8 cellular contexts compared by ENCODE assay signal in the genomic region with DNA sequence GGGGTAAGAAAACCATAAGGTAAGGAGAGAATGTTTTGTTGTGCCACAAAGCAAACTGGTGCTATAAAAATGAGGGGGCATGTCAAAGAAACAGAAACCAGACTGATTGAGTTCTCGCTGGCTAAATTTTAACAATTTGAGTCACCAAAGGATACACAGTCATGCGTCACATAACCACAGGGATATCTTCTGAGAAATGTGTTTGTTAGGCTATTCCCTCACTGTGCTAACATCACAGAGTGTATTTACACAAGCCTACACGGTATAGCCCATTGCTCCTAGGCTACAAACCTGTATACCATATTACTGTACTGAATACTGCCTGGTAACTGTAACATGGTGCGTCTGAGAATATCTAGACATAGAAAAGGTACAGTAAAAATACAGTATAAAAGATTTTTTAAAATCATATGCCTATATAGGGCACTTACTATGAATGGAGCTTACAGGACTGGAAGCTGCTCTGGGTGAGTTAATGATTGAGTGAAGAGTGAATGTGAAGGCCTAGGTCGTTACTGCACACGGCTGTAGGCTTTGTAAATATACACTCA. TPM values are rescaled to one million over a fixed set of nuclear protein-coding genes. Genes with fewer than 3 reads are reported as not detected.
A peak's percentile ranks its signal among the peaks of the same experiment; 100 is the strongest.
DNase-seq lines count a peak whose midpoint lies in the region; ATAC-seq and TF ChIP-seq lines count a peak whose summit lies in the region.

No MANE protein-coding gene starts in this region.

- H3K36me3 ChIP-seq in CD8-positive, alpha-beta T cell (ENCODE audit: insufficient read depth, low read length): no peaks in the 10 kb centered on the region
- H3K36me3 ChIP-seq in mesenchymal stem cell (ENCODE audit: control insufficient read depth in 1 of 2, insufficient read depth in 2 of 2, low read depth in 1 of 2, low read length in 2 of 2): no peaks in the 10 kb centered on the region
- H3K36me3 ChIP-seq in thyroid gland: no peaks in the 10 kb centered on the region

- H3K9me3 Mint-ChIP-seq in CD8-positive, alpha-beta T cell: peaks cover 4% of the 10 kb centered on the region
- peaks cover 15% of the 10 kb centered on the region for H3K9me3 Mint-ChIP-seq in activated CD4-positive, alpha-beta memory T cell treated with anti-CD3 and anti-CD28 coated beads for 36 hours

- no peak overlapping the region for H2BK15ac ChIP-seq in mesenchymal stem cell (ENCODE audit: low read depth, poor library complexity, severe bottlenecking)

- H2BK5ac ChIP-seq in mesenchymal stem cell (ENCODE audit: low read depth, low read length, poor library complexity, severe bottlenecking): no peak overlapping the region

- H2AFZ ChIP-seq in mesenchymal stem cell (ENCODE audit: low read depth, low read length): no peak overlapping the region

- no peak overlapping the region for H3K9ac ChIP-seq in mesenchymal stem cell (ENCODE audit: low read length)

- peaks cover 9% of the 10 kb centered on the region for H3K79me1 ChIP-seq in mesenchymal stem cell (replicated peaks; ENCODE audit: low read length, poor library complexity, severe bottlenecking)

- peak overlapping the region; percentile 31 for H3K4me2 ChIP-seq in mesenchymal stem cell (ENCODE audit: low read length, poor library complexity, severe bottlenecking)

- POLR2A ChIA-PET in CD8-positive, alpha-beta T cell (lab: Charles Lee): interaction anchor here (0.6 kb wide), 2 partner anchors 57 to 93 kb away, joined by 3 read pairs; no protein-coding TSS in a partner anchor
- POLR2A ChIA-PET in activated CD4-positive, alpha-beta memory T cell treated with anti-CD3 and anti-CD28 coated beads for 36 hours (lab: Charles Lee): interaction anchor here (1.1 kb wide), 1 partner anchor 51 kb away, joined by 3 read pairs; no protein-coding TSS in a partner anchor

- no peak for TF ChIP-seq POLR2A in thyroid gland (IDR thresholded peaks at IDR 0.05)

- CTCF ChIA-PET in CD8-positive, alpha-beta T cell (lab: Charles Lee): interaction anchor here (0.9 kb wide), 1 partner anchor 13 kb away, joined by 3 read pairs; no protein-coding TSS in a partner anchor
- CTCF ChIA-PET in activated CD4-positive, alpha-beta memory T cell treated with anti-CD3 and anti-CD28 coated beads for 36 hours (lab: Charles Lee): interaction anchor here (0.6 to 1.9 kb wide), 10 partner anchors 11 to 294 kb away, joined by 3 to 14 read pairs (median 4); a partner anchor contains a TSS

- no peak overlapping the region for H3K4me3 Mint-ChIP-seq in CD8-positive, alpha-beta T cell
- peak overlapping the region; percentile 23 for H3K4me3 Mint-ChIP-seq in activated CD4-positive, alpha-beta memory T cell treated with anti-CD3 and anti-CD28 coated beads for 36 hours

- no peak overlapping the region for H3K4me3 ChIP-seq in CD8-positive, alpha-beta T cell (ENCODE audit: low read depth, low read length)
- H3K4me3 ChIP-seq in mesenchymal stem cell (ENCODE audit: insufficient read depth in 1 of 2, low read depth in 1 of 2, low read length in 2 of 2) (no peak overlapping the region), thyroid gland (replicated peaks in 1 of 3) (no peak overlapping the region)

- H3K36me3 Mint-ChIP-seq in CD8-positive, alpha-beta T cell: peaks cover 10% of the 10 kb centered on the region
- peaks cover 17% of the 10 kb centered on the region for H3K36me3 Mint-ChIP-seq in activated CD4-positive, alpha-beta memory T cell treated with anti-CD3 and anti-CD28 coated beads for 36 hours

- H2BK12ac ChIP-seq in mesenchymal stem cell (ENCODE audit: low read length in 2 of 2): no peak overlapping the region

- H3K4ac ChIP-seq in mesenchymal stem cell (ENCODE audit: low read depth in 1 of 2, low read length in 2 of 2): no peak overlapping the region

- peak overlapping the region; percentile 35 for H3K27ac Mint-ChIP-seq in CD8-positive, alpha-beta T cell
- H3K27ac Mint-ChIP-seq in activated CD4-positive, alpha-beta memory T cell treated with anti-CD3 and anti-CD28 coated beads for 36 hours: no peak overlapping the region

- no peak for TF ChIP-seq CTCF in CD8-positive, alpha-beta T cell (IDR thresholded peaks at IDR 0.05)
- no peak for TF ChIP-seq CTCF in thyroid gland (IDR thresholded peaks at IDR 0.05)

- H3K27ac ChIP-seq in CD8-positive, alpha-beta T cell (ENCODE audit: low read depth, low read length): no peak overlapping the region
- H3K27ac ChIP-seq in mesenchymal stem cell (ENCODE audit: low read length, poor library complexity, severe bottlenecking) (peak overlapping the region; percentile 88), thyroid gland (no peak overlapping the region)

- no peak overlapping the region for H4K91ac ChIP-seq in mesenchymal stem cell (ENCODE audit: low read length)

- no peak overlapping the region for H4K8ac ChIP-seq in mesenchymal stem cell (ENCODE audit: low read length)

- intact Hi-C loops in CD8-positive, alpha-beta T cell (cut with DNase I, micrococcal nuclease): loop anchor here in 1 of 2 experiments (2.0 kb wide), 1 partner anchor 31 kb away; no protein-coding TSS in a partner anchor
- intact Hi-C loops in activated CD4-positive, alpha-beta memory T cell treated with anti-CD3 and anti-CD28 coated beads for 36 hours (cut with micrococcal nuclease): loop anchor here (1.0 to 2.0 kb wide), 3 partner anchors 16 to 50 kb away; a partner anchor contains a TSS
- intact Hi-C loops in thyroid gland (cut with DNase I): no loop called here

- WGBS in mesenchymal stem cell: 8% methylated on average over 3 of the region's 6 CpGs
- WGBS in thyroid gland, 2 donors: 74 to 75% methylated on average over 6 of the region's 6 CpGs

- H3K14ac ChIP-seq in mesenchymal stem cell (ENCODE audit: low read length in 2 of 2): no peak overlapping the region

- H3K27me3 ChIP-seq in CD8-positive, alpha-beta T cell (ENCODE audit: insufficient read depth, low read length): no peaks in the 10 kb centered on the region
- no peaks in the 10 kb centered on the region for H3K27me3 ChIP-seq in mesenchymal stem cell (ENCODE audit: control insufficient read depth in 1 of 2, insufficient read depth in 1 of 2, low read length in 2 of 2)
- no peaks in the 10 kb centered on the region for H3K27me3 ChIP-seq in thyroid gland

- peaks cover 44% of the 10 kb centered on the region for H3K4me1 Mint-ChIP-seq in CD8-positive, alpha-beta T cell (ENCODE audit: low read depth)
- H3K4me1 Mint-ChIP-seq in activated CD4-positive, alpha-beta memory T cell treated with anti-CD3 and anti-CD28 coated beads for 36 hours (ENCODE audit: low read depth): peaks cover 39% of the 10 kb centered on the region

- H3K23ac ChIP-seq in mesenchymal stem cell (ENCODE audit: low read length in 2 of 2): no peak overlapping the region

- no peak overlapping the region for H2AK5ac ChIP-seq in mesenchymal stem cell (ENCODE audit: low read length, severe bottlenecking)

- no peak overlapping the region for H3K18ac ChIP-seq in mesenchymal stem cell (ENCODE audit: low read depth in 1 of 2, low read length in 2 of 2)

- no peaks in the 10 kb centered on the region for H3K27me3 Mint-ChIP-seq in CD8-positive, alpha-beta T cell (ENCODE audit: low read depth)
- no peaks in the 10 kb centered on the region for H3K27me3 Mint-ChIP-seq in activated CD4-positive, alpha-beta memory T cell treated with anti-CD3 and anti-CD28 coated beads for 36 hours

- H3K9me3 ChIP-seq in CD8-positive, alpha-beta T cell (ENCODE audit: low read length): no peaks in the 10 kb centered on the region
- H3K9me3 ChIP-seq in mesenchymal stem cell (ENCODE audit: control insufficient read depth, low read length) (no peaks in the 10 kb centered on the region), thyroid gland (no peaks in the 10 kb centered on the region)

- DNase-seq in CD8-positive, alpha-beta T cell: peak in 3 of 7 experiments; percentile 8 to 29 (median 16)
- DNase-seq in activated CD4-positive, alpha-beta memory T cell treated with anti-CD3 and anti-CD28 coated beads for 36 hours: no peak
- DNase-seq in mesenchymal stem cell (peak; percentile 95), OCI-M2 (lab: John Stamatoyannopoulos, UW; ENCODE audit: unreplicated experiment) (no peak), thyroid gland (no peak), Ammon's horn (ENCODE audit: low spot score) (no peak)

- peak; percentile 97 for ATAC-seq in CD8-positive, alpha-beta T cell
- peak; percentile 96 for ATAC-seq in GM19023 (IDR thresholded peaks at IDR 0.05; ENCODE audit: unreplicated experiment)
- ATAC-seq in HG03103 (IDR thresholded peaks at IDR 0.05; ENCODE audit: low read depth, unreplicated experiment): peak; percentile 92

- H2BK120ac ChIP-seq in mesenchymal stem cell (ENCODE audit: low read depth, low read length): no peak overlapping the region

- peaks cover 13% of the 10 kb centered on the region for H3K4me1 ChIP-seq in CD8-positive, alpha-beta T cell (ENCODE audit: insufficient read depth, low read length)
- no peaks in the 10 kb centered on the region for H3K4me1 ChIP-seq in mesenchymal stem cell (ENCODE audit: control insufficient read depth, insufficient read depth, low read depth, low read length)
- H3K4me1 ChIP-seq in thyroid gland: peaks cover 0 to 8% of the 10 kb centered on the region in 2 donors

RNA-seq across cellular contexts. Expression of a gene that starts 50.1 kb away (rescaled TPM):
- total RNA-seq in CD8-positive, alpha-beta T cell: 100 to 1,000 TPM; 129 to 135 TPM
- total RNA-seq in activated CD4-positive, alpha-beta memory T cell treated with anti-CD3 and anti-CD28 coated beads for 36 hours: 10 to 100 TPM; 35.8 to 37.8 TPM
- 9.4 TPM for polyA plus RNA-seq in mesenchymal stem cell (2013, experiment 1 of 2)
- 10.5 TPM for polyA plus RNA-seq in mesenchymal stem cell (2013, experiment 2 of 2)
- 100 to 1,000 TPM in 1 of 4 donors, 10 to 100 TPM in 3; 72.2 to 105 (median 87.1) TPM for total RNA-seq in thyroid gland
